ENCODE assay signal across 8 cellular contexts in genomic region chr2:96760036-96760985, GRCh38. TPM values are rescaled to one million over a fixed set of nuclear protein-coding genes. Genes with fewer than 3 reads are reported as not detected.
DNase-seq lines count a peak whose midpoint lies in the region; ATAC-seq and TF ChIP-seq lines count a peak whose summit lies in the region.

TSS of gene CNNM4 (plus strand) at chr2:96760902. CDS start at chr2:96761000, 98 bp downstream.

- TF ChIP-seq CTCF in GM10248 (IDR thresholded peaks at IDR 0.05; ENCODE audit: control extremely low read depth, extremely low read depth, low read depth, missing control alignments) (peak; percentile 9), osteoblast (IDR thresholded peaks at IDR 0.05; ENCODE audit: extremely low read depth, low read depth, low read length) (no peak), thoracic aorta (IDR thresholded peaks at IDR 0.05) (no peak)

- no peaks in the 10 kb centered on the region for H3K27me3 Mint-ChIP-seq in activated naive CD4-positive, alpha-beta T cell treated with anti-CD3 and anti-CD28 coated beads, Interleukin-2, amount 50 U/mL, for 24 hours

- H3K4me3 Mint-ChIP-seq in activated naive CD4-positive, alpha-beta T cell treated with anti-CD3 and anti-CD28 coated beads, Interleukin-2, amount 50 U/mL, for 24 hours: peak within 1 kb of the TSS; percentile 90

- H3K9me3 ChIP-seq in SK-N-MC (ENCODE audit: low read depth, low read length): no peaks in the 10 kb centered on the region
- H3K9me3 ChIP-seq in osteoblast (ENCODE audit: low read depth, low read length): no peaks in the 10 kb centered on the region
- no peaks in the 10 kb centered on the region for H3K9me3 ChIP-seq in thoracic aorta

- H3K4me3 ChIP-seq in SK-N-MC (peak within 1 kb of the TSS; percentile 78), osteoblast (ENCODE audit: insufficient read depth, low read length) (peak within 1 kb of the TSS; percentile 79), thoracic aorta (peak within 1 kb of the TSS; percentile 83)

- H3K27ac Mint-ChIP-seq in activated naive CD4-positive, alpha-beta T cell treated with anti-CD3 and anti-CD28 coated beads, Interleukin-2, amount 50 U/mL, for 24 hours: peak within 1 kb of the TSS; percentile 90

- peak; percentile 95 for DNase-seq in GM10248 (ENCODE audit: extremely low spot score)
- peak; percentile 87 for DNase-seq in NCI-H1048 (lab: John Stamatoyannopoulos, UW)
- DNase-seq in SK-N-MC (ENCODE audit: low read depth, low spot score): no peak
- peak; percentile 98 for DNase-seq in glomerular visceral epithelial cell (ENCODE audit: extremely low spot score)
- peak; percentile 99 for DNase-seq in osteoblast (ENCODE audit: insufficient read length, low spot score, missing footprints)
- peak; percentile 70 for DNase-seq in thoracic aorta (ENCODE audit: low spot score)

- CTCF ChIA-PET in GM10248 (lab: Yijun Ruan, JAX): interaction anchor here (0.8 to 10.0 kb wide), 18 partner anchors 8 to 206 kb away, joined by 3 to 171 read pairs (median 5); partner anchors contain the start of gene CNNM3

- POLR2A ChIA-PET in GM10248 (lab: Yijun Ruan, JAX): interaction anchor here (0.6 to 1.3 kb wide), 6 partner anchors 12 to 225 kb away, joined by 3 to 5 read pairs (median 3); no protein-coding TSS in a partner anchor

- ATAC-seq in HG02588 (IDR thresholded peaks at IDR 0.05; ENCODE audit: unreplicated experiment) (peak; percentile 82), thoracic aorta (ENCODE audit: insufficient number of reproducible peaks, low FRiP score, low read depth) (peak; percentile 75)

- H3K27ac ChIP-seq in SK-N-MC: no peak within 1 kb of the TSS
- peak within 1 kb of the TSS; percentile 43 for H3K27ac ChIP-seq in osteoblast (ENCODE audit: low read depth, low read length)
- H3K27ac ChIP-seq in thoracic aorta: peak within 1 kb of the TSS; percentile 58 to 60

- H4K20me1 ChIP-seq in osteoblast (ENCODE audit: insufficient read depth, low read length): peaks cover 9% of the 10 kb centered on the region

- peak within 1 kb of the TSS; percentile 93 for H3K4me2 ChIP-seq in osteoblast (ENCODE audit: insufficient read depth, low read length)

- peak within 1 kb of the TSS; percentile 63 for H3K9ac ChIP-seq in SK-N-MC (ENCODE audit: insufficient read length)

- peaks cover 9% of the 10 kb centered on the region for H3K79me2 ChIP-seq in osteoblast (ENCODE audit: insufficient read depth, low read length)

- H3K36me3 ChIP-seq in SK-N-MC (ENCODE audit: insufficient read depth, low read length): no peaks in the 10 kb centered on the region
- no peaks in the 10 kb centered on the region for H3K36me3 ChIP-seq in osteoblast (ENCODE audit: insufficient read depth, low read length)
- no peaks in the 10 kb centered on the region for H3K36me3 ChIP-seq in thoracic aorta

- H3K4me1 Mint-ChIP-seq in activated naive CD4-positive, alpha-beta T cell treated with anti-CD3 and anti-CD28 coated beads, Interleukin-2, amount 50 U/mL, for 24 hours: peaks cover 53% of the 10 kb centered on the region

- no peaks in the 10 kb centered on the region for H3K9me3 Mint-ChIP-seq in activated naive CD4-positive, alpha-beta T cell treated with anti-CD3 and anti-CD28 coated beads, Interleukin-2, amount 50 U/mL, for 24 hours

- H3K4me1 ChIP-seq in osteoblast (ENCODE audit: insufficient read depth, low read length): peaks cover 32% of the 10 kb centered on the region
- peaks cover 21 to 50% of the 10 kb centered on the region in 2 donors for H3K4me1 ChIP-seq in thoracic aorta (ENCODE audit: control insufficient read depth in 1 of 2, low read depth in 2 of 2)

- no peaks in the 10 kb centered on the region for H3K27me3 ChIP-seq in osteoblast (ENCODE audit: insufficient read depth, low read length)
- H3K27me3 ChIP-seq in thoracic aorta (replicated peaks; ENCODE audit: insufficient read depth): no peaks in the 10 kb centered on the region

- no peaks in the 10 kb centered on the region for H3K36me3 Mint-ChIP-seq in activated naive CD4-positive, alpha-beta T cell treated with anti-CD3 and anti-CD28 coated beads, Interleukin-2, amount 50 U/mL, for 24 hours

- peak within 1 kb of the TSS; percentile 99 for H2AFZ ChIP-seq in osteoblast (ENCODE audit: low read length)

RNA-seq across cellular contexts. Expression of gene CNNM4, which starts in this region (rescaled TPM):
- total RNA-seq in osteoblast: 5.0 and 5.1 TPM in 2 replicates
- 1 to 10 TPM; 6.5 TPM for total RNA-seq in thoracic aorta
